Comparison of ENCODE assay signal across 24 cellular contexts in the genomic region with DNA sequence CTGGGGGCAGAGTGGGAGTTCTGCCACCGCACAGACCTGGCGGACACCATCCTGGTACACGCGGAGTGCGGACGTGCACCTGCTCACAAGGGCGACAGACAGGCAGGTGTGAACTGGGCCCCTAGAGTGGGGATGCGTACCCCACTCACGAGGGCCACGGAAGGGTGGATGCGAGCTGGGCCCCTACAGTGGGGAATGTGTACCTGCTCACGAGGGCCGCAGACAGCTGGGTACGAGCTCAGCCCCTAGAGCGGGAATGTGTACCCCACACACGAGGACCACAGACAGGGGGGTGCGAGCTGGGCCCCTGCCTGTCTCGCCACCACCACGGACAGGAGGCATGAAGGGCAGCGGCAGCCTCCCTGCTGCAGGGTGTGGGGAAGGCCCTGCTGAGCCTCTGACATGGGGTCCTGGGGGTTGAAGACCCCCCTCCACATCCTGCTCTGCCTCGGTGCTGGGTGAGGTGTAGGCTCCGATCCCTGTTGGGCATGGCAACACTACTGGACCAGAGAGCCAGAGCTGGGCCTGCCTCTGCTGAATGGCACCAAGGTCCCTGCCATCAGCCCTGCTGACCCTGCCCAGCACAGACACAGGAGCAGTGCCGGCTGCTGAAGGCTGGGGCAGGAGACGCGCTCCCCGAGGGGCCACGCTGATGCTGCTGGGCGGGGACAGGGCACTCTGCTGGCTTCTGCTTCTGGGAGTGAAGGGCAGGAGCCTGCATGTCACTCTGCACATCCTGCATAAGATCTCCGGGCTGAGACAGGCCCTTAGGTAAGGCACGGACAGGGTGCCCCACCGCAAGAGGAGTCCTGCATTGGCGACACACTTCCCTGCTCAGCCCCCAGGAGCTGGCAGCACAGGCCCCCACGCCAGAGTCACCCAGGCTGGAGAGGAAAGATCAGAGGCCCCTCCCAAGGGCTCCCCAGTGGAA.
DNase-seq lines count a peak whose midpoint lies in the region; ATAC-seq, FAIRE-seq and TF ChIP-seq lines count a peak whose summit lies in the region.
"Had no signal": no experiment of that assay in that cellular context is flagged by ENCODE, and none has a peak within 500 bp of the region (broad histone marks: within the 10 kb centered on the region; RNA-seq: fewer than 3 reads in every experiment).

No MANE protein-coding gene starts in this region.

- H3K4me3 ChIP-seq in HepG2 (replicated peaks in 1 of 3; ENCODE audit: insufficient read depth in 1 of 3, low read depth in 2 of 3, low read length in 3 of 3): no peak overlapping the region
- no peak overlapping the region for H3K4me3 ChIP-seq in spleen
- H3K4me3 ChIP-seq: HAP-1, heart left ventricle, uterus had no signal

- no peak for FAIRE-seq in HepG2 (lab: Jason Lieb, UNC)
- FAIRE-seq: G401.6, GM18507 had no signal

- no peaks in the 10 kb centered on the region for H4K20me1 ChIP-seq in HepG2 (ENCODE audit: insufficient read depth, low read length)

- ATAC-seq in CD4-positive, alpha-beta T cell (ENCODE audit: poor library complexity): no peak
- ATAC-seq in WTC11 (no peak), HepG2 (no peak)
- no peak for ATAC-seq in activated CD4-positive, alpha-beta T cell treated with anti-CD3 and anti-CD28 coated beads for 36 hours
- ATAC-seq: activated CD8-positive, alpha-beta T cell treated with anti-CD3 and anti-CD28 coated beads for 36 hours had no signal

- H3K9me3 ChIP-seq in CD4-positive, alpha-beta T cell (ENCODE audit: control insufficient read depth, low read length): no peaks in the 10 kb centered on the region
- H3K9me3 ChIP-seq in HepG2 (ENCODE audit: low read length) (no peaks in the 10 kb centered on the region), spleen (no peaks in the 10 kb centered on the region)
- H3K9me3 ChIP-seq: HAP-1, heart left ventricle, uterus had no signal

- TF ChIP-seq POLR2A in HepG2 (IDR thresholded peaks at IDR 0.05; ENCODE audit: insufficient read depth in 1 of 2, low read depth in 2 of 2, low read length in 2 of 2) (no peak), spleen (IDR thresholded peaks at IDR 0.05) (no peak)

- no peaks in the 10 kb centered on the region for H3K4me1 ChIP-seq in HepG2 (ENCODE audit: insufficient read depth, low read length)
- peaks cover 0 to 25% (median 9%) of the 10 kb centered on the region in 6 donors for H3K4me1 ChIP-seq in spleen
- H3K4me1 ChIP-seq: HAP-1, heart left ventricle, uterus had no signal

- POLR2A ChIA-PET in CD4-positive, alpha-beta T cell (lab: Charles Lee): no interaction called here
- POLR2A ChIA-PET in WTC11 (lab: Charles Lee): no interaction called here
- POLR2A ChIA-PET in HepG2 (lab: Yijun Ruan, JAX): no interaction called here
- POLR2A ChIA-PET in activated CD4-positive, alpha-beta T cell treated with anti-CD3 and anti-CD28 coated beads for 36 hours (lab: Charles Lee): no interaction called here

- H3K9ac ChIP-seq in HepG2 (ENCODE audit: insufficient read depth, low read depth, low read length): no peak overlapping the region
- H3K9ac ChIP-seq: KMS-11 had no signal

- H3K36me3 ChIP-seq in HepG2 (replicated peaks in 1 of 2; ENCODE audit: control insufficient read depth in 1 of 2, insufficient read depth in 2 of 2, low read length in 2 of 2) (peaks cover 3 to 15% of the 10 kb centered on the region in 2 experiments; a peak in 3 of 5 replicates), spleen (peaks cover 0 to 62% (median 5%) of the 10 kb centered on the region in 6 donors)
- H3K36me3 ChIP-seq: uterus had no signal

- TF ChIP-seq RAD21 in HepG2 (CRISPR knock-in tag; IDR thresholded peaks at IDR 0.05): no peak

- peak overlapping the region; percentile 77 for H3K27ac Mint-ChIP-seq in CD4-positive, alpha-beta T cell
- H3K27ac Mint-ChIP-seq in WTC11: peak overlapping the region; percentile 24; the same call in 1 of the 2 replicates
- H3K27ac Mint-ChIP-seq in activated CD4-positive, alpha-beta T cell treated with anti-CD3 and anti-CD28 coated beads for 36 hours: no peak overlapping the region
- H3K27ac Mint-ChIP-seq: activated CD8-positive, alpha-beta T cell treated with anti-CD3 and anti-CD28 coated beads for 36 hours; activated naive CD4-positive, alpha-beta T cell treated with anti-CD3 and anti-CD28 coated beads for 36 hours had no signal

- WGBS in HepG2 (ENCODE audit: low lambda C conversion rate): over 99% methylated on average over 15 of the region's 33 CpGs
- WGBS in spleen, 5 donors: 85 to 94% (median 90%) methylated on average over 15 to 33 of the region's 33 CpGs

- no peaks in the 10 kb centered on the region for H3K79me2 ChIP-seq in HepG2 (ENCODE audit: insufficient read depth, low read length)

- no peak overlapping the region for H3K4me3 Mint-ChIP-seq in CD4-positive, alpha-beta T cell
- H3K4me3 Mint-ChIP-seq in WTC11: no peak overlapping the region
- no peak overlapping the region for H3K4me3 Mint-ChIP-seq in activated CD4-positive, alpha-beta T cell treated with anti-CD3 and anti-CD28 coated beads for 36 hours
- H3K4me3 Mint-ChIP-seq: activated CD8-positive, alpha-beta T cell treated with anti-CD3 and anti-CD28 coated beads for 36 hours; activated naive CD4-positive, alpha-beta T cell treated with anti-CD3 and anti-CD28 coated beads for 36 hours; CD8-positive, alpha-beta memory T cell had no signal

- no peak for TF ChIP-seq CTCF in CD4-positive, alpha-beta T cell (IDR thresholded peaks at IDR 0.05)
- TF ChIP-seq CTCF in WTC11 (IDR thresholded peaks at IDR 0.05) (no peak), HepG2 (CRISPR knock-in tag; IDR thresholded peaks at IDR 0.05) (no peak), spleen (IDR thresholded peaks at IDR 0.05 in 8 of 11, conservative IDR thresholded peaks at IDR 0.05 in 3 of 11) (no peak)

- H2AFZ ChIP-seq in HepG2 (ENCODE audit: low read length): no peak overlapping the region

- in situ Hi-C loops in HepG2 (cut with HindIII; ENCODE audit: extremely low pct_ligation_motif_present, low pct_unique_long_range_greater_than_20kb): no loop called here

- peaks cover 11% of the 10 kb centered on the region for H3K36me3 Mint-ChIP-seq in CD4-positive, alpha-beta T cell (ENCODE audit: low read depth)
- H3K36me3 Mint-ChIP-seq in WTC11: peaks cover 28% of the 10 kb centered on the region
- H3K36me3 Mint-ChIP-seq in activated CD4-positive, alpha-beta T cell treated with anti-CD3 and anti-CD28 coated beads for 36 hours (ENCODE audit: low read depth): peaks cover 4% of the 10 kb centered on the region

- CTCF ChIA-PET in CD4-positive, alpha-beta T cell (lab: Charles Lee): no interaction called here
- CTCF ChIA-PET in WTC11 (lab: Charles Lee) (no interaction called here), HepG2 (lab: Yijun Ruan, JAX; ENCODE audit: low intra/inter-chr PET ratio, low total read pairs) (no interaction called here)
- CTCF ChIA-PET in activated CD4-positive, alpha-beta T cell treated with anti-CD3 and anti-CD28 coated beads for 36 hours (lab: Charles Lee): no interaction called here

- no TSS peak for BruUV-seq in HepG2 (replicated peaks; lab: Mats Ljungman, UMichigan)

- H3K27ac ChIP-seq in CD4-positive, alpha-beta T cell (ENCODE audit: low read depth, low read length): no peak overlapping the region
- H3K27ac ChIP-seq in HepG2 (ENCODE audit: extremely low read length, insufficient read depth, low read length): no peak overlapping the region
- no peak overlapping the region for H3K27ac ChIP-seq in spleen
- H3K27ac ChIP-seq: KMS-11, uterus had no signal

- no peaks in the 10 kb centered on the region for H3K27me3 Mint-ChIP-seq in CD4-positive, alpha-beta T cell
- H3K27me3 Mint-ChIP-seq in WTC11 (ENCODE audit: low read depth): no peaks in the 10 kb centered on the region
- H3K27me3 Mint-ChIP-seq in activated CD4-positive, alpha-beta T cell treated with anti-CD3 and anti-CD28 coated beads for 36 hours: no peaks in the 10 kb centered on the region
- H3K27me3 Mint-ChIP-seq: activated CD8-positive, alpha-beta T cell treated with anti-CD3 and anti-CD28 coated beads for 36 hours had no signal

- no peak for DNase-seq in CD4-positive, alpha-beta T cell
- DNase-seq in WTC11 (ENCODE audit: low spot score) (no peak), HepG2 (ENCODE audit: low spot score) (no peak), spleen (peak; percentile 66), DMS153 treated with DMSO at 0.1 percent for 48 hours (lab: John Stamatoyannopoulos, UW; ENCODE audit: unreplicated experiment) (no peak), kidney tubule cell (ENCODE audit: low spot score) (no peak)
- no peak for DNase-seq in activated CD4-positive, alpha-beta T cell treated with anti-CD3 and anti-CD28 coated beads for 36 hours
- DNase-seq: activated CD4-positive, CD25-positive, alpha-beta regulatory T cell; activated CD8-positive, alpha-beta T cell treated with anti-CD3 and anti-CD28 coated beads for 36 hours; activated naive CD4-positive, alpha-beta T cell treated with anti-CD3 and anti-CD28 coated beads for 36 hours; caudate nucleus; CD8-positive, alpha-beta memory T cell; DMS153; MV-4-11; NCI-H187 treated with DMSO at 0.1 percent for 48 hours; NCI-H748 treated with DMSO at 0.1 percent for 48 hours; occipital lobe; T1000; uterus had no signal

- H3K4me2 ChIP-seq in HepG2 (ENCODE audit: low read depth, low read length): no peak overlapping the region
- H3K4me2 ChIP-seq: KMS-11 had no signal

- H3K4me1 Mint-ChIP-seq in CD4-positive, alpha-beta T cell (ENCODE audit: low read depth): peaks cover 35% of the 10 kb centered on the region
- H3K4me1 Mint-ChIP-seq in WTC11: no peaks in the 10 kb centered on the region
- H3K4me1 Mint-ChIP-seq in activated CD4-positive, alpha-beta T cell treated with anti-CD3 and anti-CD28 coated beads for 36 hours: peaks cover 13% of the 10 kb centered on the region

- H3K9me3 Mint-ChIP-seq in CD4-positive, alpha-beta T cell: no peaks in the 10 kb centered on the region
- peaks cover 17% of the 10 kb centered on the region for H3K9me3 Mint-ChIP-seq in WTC11
- H3K9me3 Mint-ChIP-seq in activated CD4-positive, alpha-beta T cell treated with anti-CD3 and anti-CD28 coated beads for 36 hours (ENCODE audit: low read depth): no peaks in the 10 kb centered on the region
- H3K9me3 Mint-ChIP-seq: activated CD8-positive, alpha-beta T cell treated with anti-CD3 and anti-CD28 coated beads for 36 hours; activated naive CD4-positive, alpha-beta T cell treated with anti-CD3 and anti-CD28 coated beads for 36 hours; CD8-positive, alpha-beta memory T cell had no signal

- TF ChIP-seq EP300 in HepG2 (IDR thresholded peaks at IDR 0.05; ENCODE audit: low read depth in 2 of 2, low read length in 2 of 2) (no peak), HepG2 (CRISPR knock-in tag; IDR thresholded peaks at IDR 0.05; ENCODE audit: borderline replicate concordance) (no peak)

- no peaks in the 10 kb centered on the region for H3K27me3 ChIP-seq in CD4-positive, alpha-beta T cell (ENCODE audit: control insufficient read depth, insufficient read depth, low read length)
- no peaks in the 10 kb centered on the region for H3K27me3 ChIP-seq in HepG2 (ENCODE audit: control insufficient read depth in 1 of 2, insufficient read depth in 2 of 2, low read length in 2 of 2)
- no peaks in the 10 kb centered on the region for H3K27me3 ChIP-seq in spleen (replicated peaks in 1 of 7)
- H3K27me3 ChIP-seq: heart left ventricle, uterus had no signal

- intact Hi-C loops in CD4-positive, alpha-beta T cell (cut with DNase I, micrococcal nuclease): no loop called here
- intact Hi-C loops in HepG2 (cut with micrococcal nuclease; ENCODE audit: unreplicated experiment) (no loop called here), spleen (cut with DNase I; ENCODE audit: low total_unique reads) (no loop called here)
- intact Hi-C loops in activated CD4-positive, alpha-beta T cell treated with anti-CD3 and anti-CD28 coated beads for 36 hours (cut with DNase I, micrococcal nuclease): no loop called here
